In genomic region chr17:78383725-78384471, GRCh38 we compare ENCODE assay signal across 8 cellular contexts. TPM values are rescaled to one million over a fixed set of nuclear protein-coding genes. Genes with fewer than 3 reads are reported as not detected.
DNase-seq lines count a peak whose midpoint lies in the region; ATAC-seq and TF ChIP-seq lines count a peak whose summit lies in the region.

No MANE protein-coding gene starts in this region.

- H3K36me3 ChIP-seq in RWPE2 (ENCODE audit: low read depth), result peaks cover 17% of the 10 kb centered on the region
- H3K36me3 ChIP-seq in left lung, result peaks cover 0 to 10% of the 10 kb centered on the region in 2 donors

- H3K4me3 ChIP-seq in RWPE2 (ENCODE audit: severe bottlenecking) (no peak overlapping the region), left lung (peak overlapping the region in 1 of 2 donors; percentile 12)

- H3K27ac ChIP-seq in RWPE2 (ENCODE audit: poor library complexity, severe bottlenecking) (peak overlapping the region; percentile 87), left lung (peak overlapping the region; percentile 91 to 99)

- ATAC-seq in GM21529 (IDR thresholded peaks at IDR 0.05; ENCODE audit: unreplicated experiment) (peak; percentile 42), RWPE2 (ENCODE audit: low read depth) (peak; percentile 95), left lung (peak; percentile 71), HG02884 (IDR thresholded peaks at IDR 0.05; ENCODE audit: unreplicated experiment) (no peak)

- H3K4me1 ChIP-seq in RWPE2 (ENCODE audit: insufficient read depth, poor library complexity, severe bottlenecking), result peaks cover 51% of the 10 kb centered on the region
- H3K4me1 ChIP-seq in left lung, result peaks cover 79 to 98% of the 10 kb centered on the region in 2 donors

- intact Hi-C loops in left lung (cut with DNase I), result no loop called here

- no peaks in the 10 kb centered on the region for H3K9me3 ChIP-seq in RWPE2 (ENCODE audit: severe bottlenecking)
- H3K9me3 ChIP-seq in left lung, result no peaks in the 10 kb centered on the region

- TF ChIP-seq CTCF in RWPE2 (IDR thresholded peaks at IDR 0.05; ENCODE audit: poor library complexity, severe bottlenecking) (peak; percentile 6), left lung (IDR thresholded peaks at IDR 0.05) (no peak)

- H3K27me3 ChIP-seq in RWPE2 (ENCODE audit: insufficient read depth, poor library complexity, severe bottlenecking), result no peaks in the 10 kb centered on the region
- H3K27me3 ChIP-seq in left lung, result no peaks in the 10 kb centered on the region

- DNase-seq in A172 (ENCODE audit: low spot score), result peak; percentile 85
- DNase-seq in RWPE2 (ENCODE audit: low spot score), result peak; percentile 98
- DNase-seq in brain pericyte (ENCODE audit: low read depth, low spot score), result peak; percentile 92
- DNase-seq in left lung, result peak; percentile 90 to 94
- peak; percentile 37 for DNase-seq in stimulated activated CD8-positive, alpha-beta memory T cell treated with anti-CD3 and anti-CD28 coated beads, Interleukin-12 subunit alpha, Interleukin-12 subunit beta, amount 100 ng/mL, for 24 hours (ENCODE audit: extremely low read depth)
- no peak for DNase-seq in putamen (ENCODE audit: low spot score)

RNA-seq across cellular contexts. Expression of gene PGS1, which starts 5.4 kb away (rescaled TPM):
- 25.6 and 40.1 TPM in 2 replicates for total RNA-seq in A172 (2014; rRNA removed; shearing (Covaris generic))
- 10 to 100 TPM; 63.4 to 83.6 TPM for total RNA-seq in left lung

RNA-seq across cellular contexts. Expression of gene SOCS3, which starts 24.0 kb away (rescaled TPM):
- 51.0 and 60.2 TPM in 2 replicates for total RNA-seq in A172 (2014; rRNA removed; shearing (Covaris generic))
- total RNA-seq in left lung, result 100 to 1,000 TPM in 1 of 2 donors, 10 to 100 TPM in 1; 60.7 to 110 TPM
